Comparison of ENCODE assay signal across 21 cellular contexts in genomic region chr16:75024182-75024581, GRCh38. TPM values are rescaled to one million over a fixed set of nuclear protein-coding genes. Genes with fewer than 3 reads are reported as not detected.
DNase-seq lines count a peak whose midpoint lies in the region; ATAC-seq and TF ChIP-seq lines count a peak whose summit lies in the region.
"Had no signal": no experiment of that assay in that cellular context is flagged by ENCODE, and none has a peak within 500 bp of the region (broad histone marks: within the 10 kb centered on the region; RNA-seq: fewer than 3 reads in every experiment).

No MANE protein-coding gene starts in this region.

- DNase-seq in T-helper 1 cell = no peak
- no peak for DNase-seq in SK-N-MC (ENCODE audit: low read depth, low spot score)
- no peak for DNase-seq in naive thymus-derived CD8-positive, alpha-beta T cell
- no peak for DNase-seq in hepatocyte (ENCODE audit: low spot score)
- DNase-seq in heart left ventricle = no peak
- DNase-seq in lower leg skin (ENCODE audit: low spot score in 2 of 2) = no peak
- DNase-seq: activated CD4-positive, CD25-positive, alpha-beta regulatory T cell; activated CD8-positive, alpha-beta memory T cell treated with anti-CD3 and anti-CD28 coated beads, Interleukin-2, amount 50 U/mL, for 48 hours; body of pancreas; DMS79 treated with DMSO at 0.1 percent for 48 hours; foreskin keratinocyte; NCI-H2029 treated with DMSO at 0.1 percent for 48 hours; NCI-H446 treated with DMSO at 0.1 percent for 48 hours; trophoblast cell had no signal

- no peak overlapping the region for H3K4me3 Mint-ChIP-seq in T-helper 1 cell treated with Interleukin-12 subunit alpha and Interleukin-12 subunit beta and Interleukin-4 antibody, amounts not matched to agents 30 μg/mL and 1 μg/mL, for 36 hours
- H3K4me3 Mint-ChIP-seq in naive thymus-derived CD8-positive, alpha-beta T cell = peak overlapping the region in 5 of 10 donors; percentile 7 to 52 (median 8)
- H3K4me3 Mint-ChIP-seq: activated naive CD4-positive, alpha-beta T cell treated with anti-CD3 and anti-CD28 coated beads, Interleukin-2, amount 50 U/mL, for 24 hours had no signal

- POLR2A ChIA-PET in naive thymus-derived CD8-positive, alpha-beta T cell (lab: Charles Lee) = no interaction called here

- TF ChIP-seq POLR2A in heart left ventricle (IDR thresholded peaks at IDR 0.05) (no peak), lower leg skin (IDR thresholded peaks at IDR 0.05) (no peak)

- H3K27ac ChIP-seq in SK-N-MC (peak overlapping the region; percentile 83), hepatocyte (no peak overlapping the region), heart left ventricle (peak overlapping the region in 1 of 12 donors; percentile 3)
- H3K27ac ChIP-seq: 22Rv1, body of pancreas, C4-2B, foreskin keratinocyte had no signal

- 54% methylated on average over 3 of the region's 3 CpGs for WGBS in hepatocyte (ENCODE audit: low lambda C conversion rate, missing lambda C conversion rate)
- WGBS in heart left ventricle, 4 donors = 52 to 73% (median 66%) methylated on average over 3 of the region's 3 CpGs
- 67 to 72% methylated on average over 3 of the region's 3 CpGs for WGBS in lower leg skin, 2 donors

- no peak overlapping the region for H3K9ac ChIP-seq in SK-N-MC (ENCODE audit: insufficient read length)

- peak overlapping the region; percentile 19 for H3K27ac Mint-ChIP-seq in T-helper 1 cell treated with Interleukin-12 subunit alpha and Interleukin-12 subunit beta and Interleukin-4 antibody, amounts not matched to agents 30 μg/mL and 1 μg/mL, for 36 hours
- peak overlapping the region in 8 of 10 donors; percentile 4 to 80 (median 37) for H3K27ac Mint-ChIP-seq in naive thymus-derived CD8-positive, alpha-beta T cell

- intact Hi-C loops in heart left ventricle (cut with DNase I) = no loop called here
- intact Hi-C loops in lower leg skin (cut with DNase I; ENCODE audit: low total_unique reads) = no loop called here

- H3K36me3 Mint-ChIP-seq in T-helper 1 cell treated with Interleukin-12 subunit alpha and Interleukin-12 subunit beta and Interleukin-4 antibody, amounts not matched to agents 30 μg/mL and 1 μg/mL, for 36 hours (ENCODE audit: low read depth) = peaks cover 37% of the 10 kb centered on the region
- peaks cover 0 to 15% (median 14%) of the 10 kb centered on the region in 3 donors for H3K36me3 Mint-ChIP-seq in naive thymus-derived CD8-positive, alpha-beta T cell

- peaks cover 25% of the 10 kb centered on the region for H3K4me1 Mint-ChIP-seq in T-helper 1 cell treated with Interleukin-12 subunit alpha and Interleukin-12 subunit beta and Interleukin-4 antibody, amounts not matched to agents 30 μg/mL and 1 μg/mL, for 36 hours (ENCODE audit: low read depth)
- peaks cover 6 to 14% (median 13%) of the 10 kb centered on the region in 4 donors for H3K4me1 Mint-ChIP-seq in naive thymus-derived CD8-positive, alpha-beta T cell

- no peaks in the 10 kb centered on the region for H3K9me2 ChIP-seq in hepatocyte (replicated peaks; ENCODE audit: insufficient read depth)

- peaks cover 11% of the 10 kb centered on the region for H4K20me1 ChIP-seq in hepatocyte (ENCODE audit: insufficient read depth, poor library complexity, severe bottlenecking)

- peaks cover 26% of the 10 kb centered on the region for H3K9me3 Mint-ChIP-seq in T-helper 1 cell treated with Interleukin-12 subunit alpha and Interleukin-12 subunit beta and Interleukin-4 antibody, amounts not matched to agents 30 μg/mL and 1 μg/mL, for 36 hours
- peaks cover 5 to 17% (median 13%) of the 10 kb centered on the region in 9 donors for H3K9me3 Mint-ChIP-seq in naive thymus-derived CD8-positive, alpha-beta T cell

- H3K27me3 ChIP-seq in hepatocyte = no peaks in the 10 kb centered on the region
- no peaks in the 10 kb centered on the region for H3K27me3 ChIP-seq in heart left ventricle
- H3K27me3 ChIP-seq: body of pancreas, foreskin keratinocyte had no signal

- TF ChIP-seq CTCF in hepatocyte (IDR thresholded peaks at IDR 0.05; ENCODE audit: poor library complexity) (no peak), heart left ventricle (IDR thresholded peaks at IDR 0.05) (no peak), lower leg skin (IDR thresholded peaks at IDR 0.05) (no peak)

- H3K9me3 ChIP-seq in SK-N-MC (ENCODE audit: low read depth, low read length) (no peaks in the 10 kb centered on the region), hepatocyte (ENCODE audit: low read depth) (peaks cover 14% of the 10 kb centered on the region), heart left ventricle (peaks cover 0 to 17% (median 7%) of the 10 kb centered on the region in 12 donors)
- H3K9me3 ChIP-seq: body of pancreas had no signal

- H3K36me3 ChIP-seq in SK-N-MC (ENCODE audit: insufficient read depth, low read length) (no peaks in the 10 kb centered on the region), hepatocyte (replicated peaks; ENCODE audit: insufficient read depth, low read depth) (no peaks in the 10 kb centered on the region), heart left ventricle (no peaks in the 10 kb centered on the region)

- no peak overlapping the region for H2AFZ ChIP-seq in hepatocyte

- no peak overlapping the region for H3K4me2 ChIP-seq in hepatocyte
- H3K4me2 ChIP-seq: smooth muscle cell had no signal

- H3K27me3 Mint-ChIP-seq in T-helper 1 cell treated with Interleukin-12 subunit alpha and Interleukin-12 subunit beta and Interleukin-4 antibody, amounts not matched to agents 30 μg/mL and 1 μg/mL, for 36 hours (ENCODE audit: low read depth) = no peaks in the 10 kb centered on the region
- H3K27me3 Mint-ChIP-seq in naive thymus-derived CD8-positive, alpha-beta T cell = peaks cover 0 to 1% (median 0%) of the 10 kb centered on the region in 5 donors
- H3K27me3 Mint-ChIP-seq: activated naive CD4-positive, alpha-beta T cell treated with anti-CD3 and anti-CD28 coated beads, Interleukin-2, amount 50 U/mL, for 24 hours had no signal

- peaks cover 5% of the 10 kb centered on the region for H3K4me1 ChIP-seq in hepatocyte (ENCODE audit: insufficient read depth)
- peaks cover 3 to 45% (median 22%) of the 10 kb centered on the region in 12 donors for H3K4me1 ChIP-seq in heart left ventricle
- H3K4me1 ChIP-seq: body of pancreas, foreskin keratinocyte had no signal

- H3K4me3 ChIP-seq in GM08714 (ENCODE audit: low read length) (peak overlapping the region; percentile 17; the same call in 1 of the 2 replicates), SK-N-MC (0 out of 2 replicates have a peak overlapping the region, but pooled peaks have one; percentile 25), hepatocyte (no peak overlapping the region), heart left ventricle (no peak overlapping the region), lower leg skin (ENCODE audit: low read depth, poor library complexity, severe bottlenecking) (no peak overlapping the region)
- H3K4me3 ChIP-seq: body of pancreas, smooth muscle cell had no signal

- no peak for ATAC-seq in naive thymus-derived CD8-positive, alpha-beta T cell
- no peak for ATAC-seq in heart left ventricle
- ATAC-seq: body of pancreas, foreskin keratinocyte, left lobe of liver had no signal

- peaks cover 94% of the 10 kb centered on the region for H3K79me2 ChIP-seq in hepatocyte

RNA-seq across cellular contexts. Expression of gene ZNRF1, which starts 25.4 kb away (rescaled TPM):
- total RNA-seq in naive thymus-derived CD8-positive, alpha-beta T cell = 1 to 10 TPM; 1.3 to 1.5 TPM
- polyA plus RNA-seq in naive thymus-derived CD8-positive, alpha-beta T cell = 1 to 10 TPM in 2 of 3 donors, under 1 TPM in 1; 0.73 to 1.3 (median 1.3) TPM
- 23.0 and 26.0 TPM in 2 replicates for total RNA-seq in hepatocyte
- 46.5 and 47.8 TPM in 2 replicates for polyA plus RNA-seq in hepatocyte
- 10 to 100 TPM; 20.5 to 43.3 (median 23.9) TPM for total RNA-seq in heart left ventricle
- polyA plus RNA-seq in heart left ventricle = 10 to 100 TPM; 12.8 to 20.3 TPM
- total RNA-seq in lower leg skin = 10 to 100 TPM; 19.3 to 46.7 (median 32.9) TPM

RNA-seq across cellular contexts. Expression of gene WDR59, which starts 39.3 kb away (rescaled TPM):
- total RNA-seq in naive thymus-derived CD8-positive, alpha-beta T cell = 100 to 1,000 TPM; 125 to 130 TPM
- polyA plus RNA-seq in naive thymus-derived CD8-positive, alpha-beta T cell = 10 to 100 TPM in 1 of 3 donors, 1 to 10 TPM in 2; 6.9 to 12.9 (median 9.7) TPM
- total RNA-seq in hepatocyte (35.7 and 41.9 TPM in 2 replicates), heart left ventricle (10 to 100 TPM; 22.8 to 52.2 (median 40.7) TPM), lower leg skin (10 to 100 TPM; 26.0 to 59.4 (median 48.4) TPM)
- polyA plus RNA-seq in hepatocyte (32.8 and 39.3 TPM in 2 replicates), heart left ventricle (10 to 100 TPM; 16.0 to 17.4 TPM)

Comparison
In these comparisons a context has a peak if more than half of its experiments do, and no peak if none do; other contexts are left out.
1. H3K4me3 ChIP-seq: peak in GM08714 (single experiment) and SK-N-MC (single experiment); none in hepatocyte (single experiment), heart left ventricle (0 of 12) and lower leg skin (single experiment).